In the genomic region with DNA sequence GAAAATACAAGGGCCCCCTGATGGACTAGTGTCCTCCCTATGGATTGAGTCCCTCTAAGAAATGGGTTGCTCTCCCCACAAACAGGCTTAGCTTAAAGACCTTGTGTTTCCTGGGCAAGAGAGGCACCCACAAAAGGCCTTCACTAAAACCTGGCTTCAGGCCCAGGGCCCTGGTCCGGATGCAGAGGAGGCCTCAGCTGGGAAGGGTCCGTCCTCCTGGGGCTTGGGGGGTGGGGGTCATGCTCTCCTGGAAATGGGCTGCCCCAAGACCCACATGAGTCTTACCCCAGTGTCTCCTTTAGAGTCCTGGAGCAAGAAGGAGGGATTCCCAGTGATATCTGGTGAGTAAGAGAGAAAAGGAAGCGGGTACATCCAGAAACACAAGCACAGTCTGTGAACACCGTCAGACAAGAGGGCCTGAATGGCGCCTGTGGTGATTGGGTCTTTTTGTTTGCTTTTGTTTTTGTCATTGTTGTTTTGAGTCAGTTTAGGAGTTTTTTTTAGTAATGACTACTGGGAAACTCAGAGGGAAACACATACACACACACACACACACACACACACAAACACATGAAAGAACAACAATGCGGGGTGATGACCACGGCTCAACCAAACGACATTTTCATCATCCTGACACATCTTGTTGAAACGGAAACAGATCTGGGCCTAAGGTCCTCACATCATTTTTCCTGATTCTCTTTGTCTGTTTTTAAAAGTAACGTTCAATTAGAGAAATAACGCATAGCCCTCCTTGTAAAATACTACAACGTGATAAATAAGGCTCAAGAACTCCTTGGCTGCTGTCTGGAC, we compare ENCODE assay signal across 8 cellular contexts.
DNase-seq lines count a peak whose midpoint lies in the region; ATAC-seq, FAIRE-seq and TF ChIP-seq lines count a peak whose summit lies in the region.
"Not testable (repeated sequence)": the region's sequence is repeated elsewhere in the genome, so short reads cannot be mapped to it uniquely, and the experiment has no call there.

No MANE protein-coding gene starts in this region.

- intact Hi-C loops in activated CD4-positive, alpha-beta T cell treated with anti-CD3 and anti-CD28 coated beads, Interleukin-2, amount 10 ng/mL, durations not matched to agents 24 days and 14 days (cut with micrococcal nuclease); activated T-helper 1 cell treated with anti-CD3 and anti-CD28 coated beads, Interleukin-12 subunit alpha, Interleukin-12 subunit beta, Interleukin-2, Interleukin-4 antibody, amounts not matched to agents 30 ng/mL and 10 ng/mL and 1 ng/mL, durations not matched to agents 14 hours and 24 hours and 36 hours (cut with micrococcal nuclease); kidney (cut with DNase I): not testable (repeated sequence)

- H3K4me2 ChIP-seq in Karpas-422 (ENCODE audit: low read depth, low read length, poor library complexity, severe bottlenecking), result not testable (repeated sequence)

- not testable (repeated sequence) for TF ChIP-seq CTCF in kidney (IDR thresholded peaks at IDR 0.05; ENCODE audit: borderline replicate concordance, extremely low read depth, insufficient read depth); nephron progenitor cell (IDR thresholded peaks at IDR 0.05)

- not testable (repeated sequence) for H3K9ac ChIP-seq in Karpas-422 (ENCODE audit: low read length); kidney (ENCODE audit: low read length in 2 of 2)

- not testable (repeated sequence) for H3K27me3 ChIP-seq in Karpas-422 (ENCODE audit: low read length)

- peak; percentile 48 for ATAC-seq in stimulated activated naive CD8-positive, alpha-beta T cell treated with anti-CD3 and anti-CD28 coated beads, Interleukin-15, amount 100 ng/mL, for 72 hours

- not testable (repeated sequence) for H3K27ac ChIP-seq in Karpas-422 (ENCODE audit: low read length); kidney (ENCODE audit: low read depth in 2 of 2, low read length in 2 of 2)

- not testable (repeated sequence) for H3K9me3 Mint-ChIP-seq in activated CD4-positive, alpha-beta T cell treated with anti-CD3 and anti-CD28 coated beads, Interleukin-2, amount 10 ng/mL, durations not matched to agents 24 days and 14 days; activated T-helper 1 cell treated with anti-CD3 and anti-CD28 coated beads, Interleukin-12 subunit alpha, Interleukin-12 subunit beta, Interleukin-2, Interleukin-4 antibody, amounts not matched to agents 30 ng/mL and 10 ng/mL and 1 ng/mL, durations not matched to agents 14 hours and 24 hours and 36 hours; nephron progenitor cell; stimulated activated naive CD8-positive, alpha-beta T cell treated with anti-CD3 and anti-CD28 coated beads, Interleukin-15, amount 100 ng/mL, for 72 hours

- not testable (repeated sequence) for H3K36me3 Mint-ChIP-seq in activated CD4-positive, alpha-beta T cell treated with anti-CD3 and anti-CD28 coated beads, Interleukin-2, amount 10 ng/mL, durations not matched to agents 24 days and 14 days (ENCODE audit: low read depth); activated T-helper 1 cell treated with anti-CD3 and anti-CD28 coated beads, Interleukin-12 subunit alpha, Interleukin-12 subunit beta, Interleukin-2, Interleukin-4 antibody, amounts not matched to agents 30 ng/mL and 10 ng/mL and 1 ng/mL, durations not matched to agents 14 hours and 24 hours and 36 hours (ENCODE audit: low read depth); nephron progenitor cell (ENCODE audit: low read depth)

- H2AFZ ChIP-seq in Karpas-422 (ENCODE audit: low read length), result not testable (repeated sequence)

- H3K4me3 ChIP-seq in Karpas-422 (ENCODE audit: low read length); kidney (ENCODE audit: low read length in 2 of 2): not testable (repeated sequence)

- not testable (repeated sequence) for H3K9me3 ChIP-seq in Karpas-422 (ENCODE audit: low read length); kidney (ENCODE audit: control insufficient read depth in 1 of 2, low read length in 2 of 2)

- peak overlapping the region; percentile 80 for H3K27ac Mint-ChIP-seq in activated CD4-positive, alpha-beta T cell treated with anti-CD3 and anti-CD28 coated beads, Interleukin-2, amount 10 ng/mL, durations not matched to agents 24 days and 14 days
- peak overlapping the region; percentile 81 for H3K27ac Mint-ChIP-seq in activated T-helper 1 cell treated with anti-CD3 and anti-CD28 coated beads, Interleukin-12 subunit alpha, Interleukin-12 subunit beta, Interleukin-2, Interleukin-4 antibody, amounts not matched to agents 30 ng/mL and 10 ng/mL and 1 ng/mL, durations not matched to agents 14 hours and 24 hours and 36 hours
- H3K27ac Mint-ChIP-seq in nephron progenitor cell, result peak overlapping the region; percentile 91
- H3K27ac Mint-ChIP-seq in stimulated activated naive CD8-positive, alpha-beta T cell treated with anti-CD3 and anti-CD28 coated beads, Interleukin-15, amount 100 ng/mL, for 72 hours, result peak overlapping the region in 1 of 2 donors; percentile 63

- not testable (repeated sequence) for H4K20me1 ChIP-seq in Karpas-422 (ENCODE audit: insufficient read depth, low read depth, low read length)

- not testable (repeated sequence) for H3K9me2 ChIP-seq in Karpas-422 (replicated peaks; ENCODE audit: insufficient read depth, low read length)

- peak; percentile 35 for DNase-seq in Karpas-422
- peak; percentile 70 for DNase-seq in activated CD4-positive, alpha-beta T cell treated with anti-CD3 and anti-CD28 coated beads, Interleukin-2, amount 10 ng/mL, durations not matched to agents 24 days and 14 days
- DNase-seq in activated T-helper 1 cell treated with anti-CD3 and anti-CD28 coated beads, Interleukin-12 subunit alpha, Interleukin-12 subunit beta, Interleukin-2, Interleukin-4 antibody, amounts not matched to agents 30 ng/mL and 10 ng/mL and 1 ng/mL, durations not matched to agents 14 hours and 24 hours and 36 hours (ENCODE audit: low spot score); nephron progenitor cell; stimulated activated naive CD8-positive, alpha-beta T cell treated with anti-CD3 and anti-CD28 coated beads, Interleukin-15, amount 100 ng/mL, for 72 hours: not testable (repeated sequence)
- DNase-seq in astrocyte of the hippocampus (ENCODE audit: low read depth, low spot score), result peak; percentile 5
- peak; percentile 70 to 80 for DNase-seq in dermis microvascular lymphatic vessel endothelial cell (ENCODE audit: low read depth in 2 of 2)
- DNase-seq in kidney, result peak; percentile 53

- not testable (repeated sequence) for FAIRE-seq in kidney (lab: Jason Lieb, UNC)

- peak overlapping the region; percentile 24 for H3K4me3 Mint-ChIP-seq in activated CD4-positive, alpha-beta T cell treated with anti-CD3 and anti-CD28 coated beads, Interleukin-2, amount 10 ng/mL, durations not matched to agents 24 days and 14 days
- H3K4me3 Mint-ChIP-seq in activated T-helper 1 cell treated with anti-CD3 and anti-CD28 coated beads, Interleukin-12 subunit alpha, Interleukin-12 subunit beta, Interleukin-2, Interleukin-4 antibody, amounts not matched to agents 30 ng/mL and 10 ng/mL and 1 ng/mL, durations not matched to agents 14 hours and 24 hours and 36 hours, result peak overlapping the region; percentile 46
- not testable (repeated sequence) for H3K4me3 Mint-ChIP-seq in nephron progenitor cell
- peak overlapping the region in 1 of 2 donors; percentile 37 for H3K4me3 Mint-ChIP-seq in stimulated activated naive CD8-positive, alpha-beta T cell treated with anti-CD3 and anti-CD28 coated beads, Interleukin-15, amount 100 ng/mL, for 72 hours

- not testable (repeated sequence) for H3K27me3 Mint-ChIP-seq in activated CD4-positive, alpha-beta T cell treated with anti-CD3 and anti-CD28 coated beads, Interleukin-2, amount 10 ng/mL, durations not matched to agents 24 days and 14 days; activated T-helper 1 cell treated with anti-CD3 and anti-CD28 coated beads, Interleukin-12 subunit alpha, Interleukin-12 subunit beta, Interleukin-2, Interleukin-4 antibody, amounts not matched to agents 30 ng/mL and 10 ng/mL and 1 ng/mL, durations not matched to agents 14 hours and 24 hours and 36 hours (ENCODE audit: insufficient read depth); nephron progenitor cell (ENCODE audit: low read depth, poor library complexity); stimulated activated naive CD8-positive, alpha-beta T cell treated with anti-CD3 and anti-CD28 coated beads, Interleukin-15, amount 100 ng/mL, for 72 hours

- H3K36me3 ChIP-seq in Karpas-422 (ENCODE audit: insufficient read depth, low read length); kidney (ENCODE audit: control insufficient read depth in 1 of 2, insufficient read depth in 2 of 2, low read length in 2 of 2): not testable (repeated sequence)

- H3K4me1 Mint-ChIP-seq in activated CD4-positive, alpha-beta T cell treated with anti-CD3 and anti-CD28 coated beads, Interleukin-2, amount 10 ng/mL, durations not matched to agents 24 days and 14 days, result peaks cover 16% of the 10 kb centered on the region
- H3K4me1 Mint-ChIP-seq in activated T-helper 1 cell treated with anti-CD3 and anti-CD28 coated beads, Interleukin-12 subunit alpha, Interleukin-12 subunit beta, Interleukin-2, Interleukin-4 antibody, amounts not matched to agents 30 ng/mL and 10 ng/mL and 1 ng/mL, durations not matched to agents 14 hours and 24 hours and 36 hours (ENCODE audit: low read depth), result peaks cover 24% of the 10 kb centered on the region
- H3K4me1 Mint-ChIP-seq in nephron progenitor cell, result peaks cover 32% of the 10 kb centered on the region
- H3K4me1 Mint-ChIP-seq in stimulated activated naive CD8-positive, alpha-beta T cell treated with anti-CD3 and anti-CD28 coated beads, Interleukin-15, amount 100 ng/mL, for 72 hours, result peaks cover 24% of the 10 kb centered on the region

- not testable (repeated sequence) for H3K4me1 ChIP-seq in Karpas-422 (ENCODE audit: low read length); kidney (ENCODE audit: control insufficient read depth in 1 of 2, insufficient read depth in 1 of 2, low read depth in 1 of 2, low read length in 2 of 2)

- H3K79me2 ChIP-seq in Karpas-422 (ENCODE audit: low read length), result not testable (repeated sequence)
